Comparison of ENCODE assay signal across 8 cellular contexts in the genomic region with DNA sequence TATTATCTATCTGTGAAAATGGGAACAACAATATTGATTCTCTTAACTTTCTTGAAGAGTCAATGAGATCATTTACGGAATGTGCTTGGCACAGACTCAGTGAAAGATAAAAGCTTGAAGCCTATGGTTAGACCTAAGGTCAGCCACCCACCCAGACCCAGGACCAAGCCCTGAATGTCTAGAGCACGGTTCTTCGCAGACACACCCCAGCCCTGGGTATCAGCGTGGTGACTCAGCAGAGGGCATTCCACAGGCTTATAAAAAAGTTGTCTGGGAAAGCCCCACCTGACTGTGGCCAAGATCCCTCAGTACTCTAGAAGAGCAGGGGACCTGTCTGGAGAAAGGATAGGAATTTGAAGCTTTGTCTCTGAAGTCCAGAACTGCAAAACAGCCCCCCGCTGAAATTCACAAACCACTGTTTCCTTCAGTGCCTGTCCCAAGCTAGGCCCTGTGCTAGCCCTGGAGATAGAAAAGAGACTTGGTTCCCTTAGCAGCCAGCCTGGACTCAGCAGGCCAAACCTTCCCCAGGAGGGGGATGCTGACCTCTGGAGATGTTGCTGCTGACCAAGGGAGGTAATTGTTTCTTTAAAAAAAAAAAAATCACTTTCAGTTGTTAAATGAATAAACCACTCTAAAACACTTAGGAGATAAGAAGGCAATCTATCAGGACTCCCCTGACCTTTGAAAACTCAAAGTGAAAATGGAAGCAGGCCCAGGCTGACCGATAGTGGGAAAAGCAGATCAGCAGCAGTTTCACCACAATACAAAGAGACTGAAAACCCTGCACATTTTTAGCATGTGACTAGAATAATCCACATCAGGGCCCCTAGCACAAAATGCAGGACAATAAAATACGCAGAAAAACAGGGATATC.
DNase-seq lines count a peak whose midpoint lies in the region; ATAC-seq and TF ChIP-seq lines count a peak whose summit lies in the region.

No MANE protein-coding gene starts in this region.

- H3K27ac ChIP-seq in SJCRH30: no peak overlapping the region

- peak; percentile 63 for ATAC-seq in HG02970 (IDR thresholded peaks at IDR 0.05; ENCODE audit: low FRiP score, unreplicated experiment)

- H3K4me1 ChIP-seq in SJCRH30: peaks cover 4% of the 10 kb centered on the region; the same call in 1 of the 2 replicates

- no peaks in the 10 kb centered on the region for H3K27me3 ChIP-seq in SJCRH30

- peak; percentile 31 for DNase-seq in stimulated activated naive CD4-positive, alpha-beta T cell treated with Interleukin-2 at 50 U/mL for 16 hours (lab: John Stamatoyannopoulos, UW)
- DNase-seq in stimulated activated naive CD4-positive, alpha-beta T cell (lab: John Stamatoyannopoulos, UW): no peak
- DNase-seq in SJCRH30 (peak; percentile 12 to 13), epithelial cell of esophagus (ENCODE audit: low read depth) (peak; percentile 93), inferior parietal cortex (ENCODE audit: extremely low spot score) (no peak), NCI-H1436 treated with DMSO at 0.1 percent for 48 hours (lab: John Stamatoyannopoulos, UW) (no peak)
- peak; percentile 71 for DNase-seq in stimulated activated CD4-positive, alpha-beta T cell treated with anti-CD3 and anti-CD28 coated beads, Interleukin-1b, Interleukin-23, amount 100 ng/mL, for 48 hours

- TF ChIP-seq CTCF in epithelial cell of esophagus (IDR thresholded peaks at IDR 0.05; ENCODE audit: insufficient read depth, low read depth, low read length, missing control alignments): no peak

- no peak overlapping the region for H3K4me3 ChIP-seq in SJCRH30
- H3K4me3 ChIP-seq in epithelial cell of esophagus (ENCODE audit: low read length): no peak overlapping the region

- no peaks in the 10 kb centered on the region for H3K36me3 ChIP-seq in SJCRH30

- H3K9me3 ChIP-seq in SJCRH30 (replicated peaks): no peaks in the 10 kb centered on the region

Comparison
In these comparisons a context has a peak if more than half of its experiments do, and no peak if none do; other contexts are left out.
1. DNase-seq: peak in stimulated activated naive CD4-positive, alpha-beta T cell treated with Interleukin-2 at 50 U/mL for 16 hours (single experiment), SJCRH30 (2 of 2), epithelial cell of esophagus (single experiment) and stimulated activated CD4-positive, alpha-beta T cell treated with anti-CD3 and anti-CD28 coated beads, Interleukin-1b, Interleukin-23, amount 100 ng/mL, for 48 hours (single experiment); none in stimulated activated naive CD4-positive, alpha-beta T cell (0 of 6), inferior parietal cortex (single experiment) and NCI-H1436 treated with DMSO at 0.1 percent for 48 hours (single experiment).